ENCODE assay signal across 23 cellular contexts in the genomic region with DNA sequence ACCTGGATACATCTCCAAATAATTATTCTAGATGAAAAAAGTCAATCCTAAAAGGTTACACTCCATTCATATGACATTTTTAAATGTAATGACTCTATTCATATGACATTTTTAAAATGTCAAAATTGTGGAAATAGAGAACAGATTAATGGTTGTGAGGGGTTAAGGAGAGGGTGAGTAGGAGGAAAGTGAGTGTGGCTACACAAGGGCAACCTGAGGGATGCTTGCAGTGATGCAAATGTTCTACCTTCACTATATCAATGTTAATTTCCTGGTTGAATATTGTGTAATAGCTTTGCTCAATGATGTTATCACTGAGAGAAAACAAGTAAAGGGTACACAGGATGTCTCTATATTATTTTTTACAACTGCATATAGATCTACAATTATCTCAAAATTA.
DNase-seq lines count a peak whose midpoint lies in the region; ATAC-seq and TF ChIP-seq lines count a peak whose summit lies in the region.
"Had no signal": no experiment of that assay in that cellular context is flagged by ENCODE, and none has a peak within 500 bp of the region (broad histone marks: within the 10 kb centered on the region; RNA-seq: fewer than 3 reads in every experiment).

No MANE protein-coding gene starts in this region.

- peak overlapping the region; percentile 28; the same call in 1 of the 2 replicates for H3K27ac ChIP-seq in VCaP
- H3K27ac ChIP-seq: BLaER1 had no signal

- peak; percentile 57 for ATAC-seq in stimulated activated naive CD8-positive, alpha-beta T cell treated with anti-CD3 and anti-CD28 coated beads, Interleukin-15, Interleukin-2, amounts not matched to agents 100 U/mL and 50 U/mL, for 24 hours
- ATAC-seq in stimulated activated naive CD8-positive, alpha-beta T cell treated with anti-CD3 and anti-CD28 coated beads, Interleukin-15, amount 100 ng/mL, for 72 hours = no peak
- ATAC-seq: GM12878 had no signal

- H3K27ac Mint-ChIP-seq in stimulated activated naive CD8-positive, alpha-beta T cell treated with anti-CD3 and anti-CD28 coated beads, Interleukin-15, amount 100 ng/mL, for 72 hours = no peak overlapping the region
- H3K27ac Mint-ChIP-seq: CD14-positive monocyte; CD4-positive, alpha-beta memory T cell; CD8-positive, alpha-beta memory T cell had no signal

- DNase-seq in stimulated activated naive CD8-positive, alpha-beta T cell treated with anti-CD3 and anti-CD28 coated beads, Interleukin-15, Interleukin-2, amounts not matched to agents 100 U/mL and 50 U/mL, for 24 hours = no peak
- DNase-seq in stimulated activated naive CD8-positive, alpha-beta T cell treated with anti-CD3 and anti-CD28 coated beads, Interleukin-15, amount 100 ng/mL, for 72 hours = no peak
- DNase-seq in middle frontal gyrus (ENCODE audit: extremely low spot score, low spot score) (no peak), OCI-M2 (lab: John Stamatoyannopoulos, UW; ENCODE audit: unreplicated experiment) (no peak)
- DNase-seq: 8988T; ACHN; BE2C; C1 segment of cervical spinal cord; CD4-positive, alpha-beta memory T cell; CD4-positive, CD25-positive, alpha-beta regulatory T cell; CD8-positive, alpha-beta memory T cell; COR-L47; DMS 273 treated with DMSO at 0.1 percent for 48 hours; DMS153; DMS53; DMS79; DND-41; EL; GDM1 had no signal

- no peak for TF ChIP-seq CTCF in VCaP (conservative IDR thresholded peaks at IDR 0.05)

- peaks cover 6 to 22% of the 10 kb centered on the region in 2 donors for H3K9me3 Mint-ChIP-seq in stimulated activated naive CD8-positive, alpha-beta T cell treated with anti-CD3 and anti-CD28 coated beads, Interleukin-15, amount 100 ng/mL, for 72 hours

- peaks cover 6% of the 10 kb centered on the region for H3K27me3 Mint-ChIP-seq in stimulated activated naive CD8-positive, alpha-beta T cell treated with anti-CD3 and anti-CD28 coated beads, Interleukin-15, amount 100 ng/mL, for 72 hours

- H3K4me3 Mint-ChIP-seq in stimulated activated naive CD8-positive, alpha-beta T cell treated with anti-CD3 and anti-CD28 coated beads, Interleukin-15, amount 100 ng/mL, for 72 hours = no peak overlapping the region
- H3K4me3 Mint-ChIP-seq: CD14-positive monocyte; CD4-positive, alpha-beta memory T cell; CD4-positive, CD25-positive, alpha-beta regulatory T cell; CD8-positive, alpha-beta memory T cell had no signal

- H3K4me1 Mint-ChIP-seq in stimulated activated naive CD8-positive, alpha-beta T cell treated with anti-CD3 and anti-CD28 coated beads, Interleukin-15, amount 100 ng/mL, for 72 hours = no peaks in the 10 kb centered on the region
- H3K4me1 Mint-ChIP-seq: CD14-positive monocyte; CD4-positive, alpha-beta memory T cell; CD4-positive, CD25-positive, alpha-beta regulatory T cell; CD8-positive, alpha-beta memory T cell had no signal
